18 cellular contexts compared by ENCODE assay signal in the genomic region with DNA sequence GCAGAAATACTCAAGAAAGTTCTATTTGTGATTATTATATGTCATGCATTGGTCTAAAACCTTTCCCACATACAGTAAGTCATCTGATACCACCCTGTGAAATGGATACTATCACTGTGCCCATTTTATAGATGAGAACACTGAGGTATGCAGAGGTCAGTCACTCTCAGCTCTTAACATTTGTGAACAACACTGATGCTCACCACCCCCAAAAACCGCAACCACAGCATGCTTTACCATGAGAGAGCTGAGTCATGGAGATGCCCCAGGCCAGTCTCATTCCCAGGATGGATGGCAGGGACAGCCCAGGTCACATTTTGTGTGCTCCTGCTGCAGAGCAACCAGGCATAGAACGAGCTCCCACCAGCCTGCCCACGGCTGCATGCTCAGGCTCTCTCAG. TPM values are rescaled to one million over a fixed set of nuclear protein-coding genes. Genes with fewer than 3 reads are reported as not detected.
DNase-seq lines count a peak whose midpoint lies in the region; ATAC-seq and TF ChIP-seq lines count a peak whose summit lies in the region.
"Had no signal": no experiment of that assay in that cellular context is flagged by ENCODE, and none has a peak within 500 bp of the region (broad histone marks: within the 10 kb centered on the region; RNA-seq: fewer than 3 reads in every experiment).

No MANE protein-coding gene starts in this region.

- no peak overlapping the region for H3K27ac ChIP-seq in SJCRH30
- no peak overlapping the region for H3K27ac ChIP-seq in heart right ventricle
- H3K27ac ChIP-seq: GM23248 had no signal

- H3K9me3 ChIP-seq in MG63 (no peaks in the 10 kb centered on the region), SJCRH30 (replicated peaks) (no peaks in the 10 kb centered on the region), heart right ventricle (no peaks in the 10 kb centered on the region), HAP-1 (no peaks in the 10 kb centered on the region)
- H3K9me3 ChIP-seq: Caco-2 had no signal

- in situ Hi-C loops in Caki2 (cut with HindIII; ENCODE audit: low pct_unique_long_range_greater_than_20kb, low sequenced_read_pairs), result no loop called here
- in situ Hi-C loops in HAP-1 (cut with MboI; ENCODE audit: low sequenced_read_pairs), result no loop called here

- no peaks in the 10 kb centered on the region for H3K4me1 ChIP-seq in SJCRH30
- H3K4me1 ChIP-seq in heart right ventricle, result no peaks in the 10 kb centered on the region
- no peaks in the 10 kb centered on the region for H3K4me1 ChIP-seq in HAP-1
- H3K4me1 ChIP-seq: Caco-2 had no signal

- no peak for TF ChIP-seq CTCF in heart right ventricle (IDR thresholded peaks at IDR 0.05)

- H3K4me3 ChIP-seq in MG63 (no peak overlapping the region), SJCRH30 (no peak overlapping the region), heart right ventricle (no peak overlapping the region), HAP-1 (no peak overlapping the region)
- H3K4me3 ChIP-seq: GM23248 had no signal

- no peaks in the 10 kb centered on the region for H3K36me3 ChIP-seq in MG63
- H3K36me3 ChIP-seq in SJCRH30, result no peaks in the 10 kb centered on the region
- H3K36me3 ChIP-seq in heart right ventricle, result no peaks in the 10 kb centered on the region
- no peaks in the 10 kb centered on the region for H3K36me3 ChIP-seq in HAP-1 (replicated peaks)

- no peaks in the 10 kb centered on the region for H3K27me3 ChIP-seq in MG63
- H3K27me3 ChIP-seq in SJCRH30, result no peaks in the 10 kb centered on the region
- peaks cover 0 to 17% (median 0%) of the 10 kb centered on the region in 7 donors for H3K27me3 ChIP-seq in heart right ventricle
- H3K27me3 ChIP-seq in HAP-1 (ENCODE audit: low read depth), result no peaks in the 10 kb centered on the region

- no peak for ATAC-seq in heart right ventricle
- ATAC-seq in HG03442 (IDR thresholded peaks at IDR 0.05; ENCODE audit: unreplicated experiment), result no peak
- ATAC-seq: Panc1 had no signal

- WGBS in heart right ventricle, 2 donors, result 65 to 66% methylated on average over 3 of the region's 3 CpGs

- intact Hi-C loops in heart right ventricle (cut with DNase I), result no loop called here

- peak; percentile 15 for DNase-seq in Caki2 (ENCODE audit: low read depth)
- DNase-seq in MG63, result peak; percentile 42
- DNase-seq in SJCRH30, result peak; percentile 7 to 8
- DNase-seq in foreskin melanocyte, result peak; percentile 44
- DNase-seq in heart right ventricle, result no peak
- DNase-seq in NCI-H187 treated with DMSO at 0.1 percent for 48 hours (lab: John Stamatoyannopoulos, UW), result no peak
- no peak for DNase-seq in HAP-1 (ENCODE audit: low spot score in 2 of 2)
- DNase-seq: AML-193, Caco-2, GM23248, KG1, NCI-H1436 treated with DMSO at 0.1 percent for 48 hours, NCI-H226, NCI-H69, T-helper 1 cell had no signal

RNA-seq across cellular contexts. Expression of a gene that starts 53.5 kb away (rescaled TPM):
- total RNA-seq in Caki2 (2014; rRNA removed; shearing (Covaris generic); ENCODE audit: low replicate concordance), result not detected in 2 replicates
- total RNA-seq in MG63 (2014; rRNA removed; shearing (Covaris generic); ENCODE audit: low replicate concordance), result 7.4 and 16.7 TPM in 2 replicates
- 4.0 and 4.9 TPM in 2 replicates for total RNA-seq in SJCRH30 (2014; rRNA removed; shearing (Covaris generic))
- 1 to 10 TPM in 4 of 10 donors, under 1 TPM in 1, not detected in 5; 0.32 to 2.7 (median 1.6) TPM for total RNA-seq in heart right ventricle
- under 1 TPM; 0.44 to 0.77 TPM for polyA plus RNA-seq in heart right ventricle
- total RNA-seq: A673, Caco-2 had no signal

Comparison
In these comparisons a context has a peak if more than half of its experiments do, and no peak if none do; other contexts are left out.
1. DNase-seq: peak in Caki2 (single experiment), MG63 (single experiment), SJCRH30 (2 of 2) and foreskin melanocyte (single experiment); none in heart right ventricle (0 of 2), NCI-H187 treated with DMSO at 0.1 percent for 48 hours (single experiment) and HAP-1 (0 of 2).